In genomic region chr14:100307215-100308111, GRCh38 we compare ENCODE assay signal across 8 cellular contexts. TPM values are rescaled to one million over a fixed set of nuclear protein-coding genes. Genes with fewer than 3 reads are reported as not detected.
DNase-seq lines count a peak whose midpoint lies in the region; ATAC-seq and TF ChIP-seq lines count a peak whose summit lies in the region.

No MANE protein-coding gene starts in this region.

- H3K9me3 ChIP-seq in muscle layer of colon (ENCODE audit: low read length): no peaks in the 10 kb centered on the region

- peaks cover 2% of the 10 kb centered on the region for H3K27me3 Mint-ChIP-seq in activated T-cell treated with anti-CD3 and anti-CD28 coated beads, Interleukin-2, amount 50 U/mL, for 24 hours

- H3K4me1 ChIP-seq in muscle layer of colon (ENCODE audit: insufficient read depth, low read length): peaks cover 12% of the 10 kb centered on the region

- no peaks in the 10 kb centered on the region for H3K36me3 Mint-ChIP-seq in activated T-cell treated with anti-CD3 and anti-CD28 coated beads, Interleukin-2, amount 50 U/mL, for 24 hours (ENCODE audit: low read depth)

- H3K4me1 Mint-ChIP-seq in activated T-cell treated with anti-CD3 and anti-CD28 coated beads, Interleukin-2, amount 50 U/mL, for 24 hours (ENCODE audit: low read depth): peaks cover 26% of the 10 kb centered on the region

- peak in 1 of 56 donors; percentile 3 for TF ChIP-seq CTCF in dorsolateral prefrontal cortex (IDR thresholded peaks at IDR 0.05 in 54 of 56, conservative IDR thresholded peaks at IDR 0.05 in 2 of 56; ENCODE audit: low read depth in 1 of 56, partially characterized antibody in 56 of 56)

- ATAC-seq in HG03097 (IDR thresholded peaks at IDR 0.05; ENCODE audit: low FRiP score, unreplicated experiment): no peak

- peak overlapping the region; percentile 39 for H3K9ac ChIP-seq in muscle layer of colon (ENCODE audit: low read length)

- peak overlapping the region; percentile 72 for H3K4me3 Mint-ChIP-seq in activated T-cell treated with anti-CD3 and anti-CD28 coated beads, Interleukin-2, amount 50 U/mL, for 24 hours

- H3K27me3 ChIP-seq in dorsolateral prefrontal cortex: no peaks in the 10 kb centered on the region
- no peaks in the 10 kb centered on the region for H3K27me3 ChIP-seq in muscle layer of colon (ENCODE audit: control insufficient read depth in 1 of 2, insufficient read depth in 2 of 2, low read length in 2 of 2)

- peak overlapping the region; percentile 44 for H3K27ac Mint-ChIP-seq in activated T-cell treated with anti-CD3 and anti-CD28 coated beads, Interleukin-2, amount 50 U/mL, for 24 hours

- H3K27ac ChIP-seq in dorsolateral prefrontal cortex (peak overlapping the region in 58 of 59 donors; percentile 25 to 98 (median 88)), muscle layer of colon (ENCODE audit: low read depth, low read length) (peak overlapping the region; percentile 6)

- intact Hi-C loops in dorsolateral prefrontal cortex (cut with DNase I): loop anchor here (5.0 kb wide), 2 partner anchors 70 kb away; partner anchors contain the start of genes WDR25 (in 1 of the 2) and YY1 (in 1 of the 2)

- H3K9me3 Mint-ChIP-seq in activated T-cell treated with anti-CD3 and anti-CD28 coated beads, Interleukin-2, amount 50 U/mL, for 24 hours: no peaks in the 10 kb centered on the region

- H3K4me3 ChIP-seq in dorsolateral prefrontal cortex: peak overlapping the region; percentile 66 to 99 (median 93)
- peak overlapping the region; percentile 67 to 77 for H3K4me3 ChIP-seq in muscle layer of colon (ENCODE audit: low read depth in 1 of 2, low read length in 2 of 2)

- no peak for DNase-seq in activated T-cell treated with anti-CD3 and anti-CD28 coated beads, Interleukin-2, amount 50 U/mL, for 24 hours
- no peak for DNase-seq in activated T-cell treated with anti-CD3 and anti-CD28 coated beads, Interleukin-2, amount 50 U/mL, for 48 hours
- DNase-seq in NOMO-1 treated with DMSO at 0.1 percent for 48 hours (lab: John Stamatoyannopoulos, UW; ENCODE audit: unreplicated experiment) (peak; percentile 29), dorsolateral prefrontal cortex (peak in 2 of 10 donors; percentile 28 to 64), activated gamma-delta T cell (lab: John Stamatoyannopoulos, UW) (no peak), NCI-H2029 treated with DMSO at 0.1 percent for 48 hours (lab: John Stamatoyannopoulos, UW) (no peak)

- H3K36me3 ChIP-seq in muscle layer of colon (ENCODE audit: insufficient read depth, low read length): no peaks in the 10 kb centered on the region

RNA-seq across cellular contexts. Expression of gene SLC25A29, which starts 1.2 kb away (rescaled TPM):
- 100 to 1,000 TPM in 65 of 120 experiments, 10 to 100 TPM in 55; 58.8 to 204 (median 102) TPM for total RNA-seq in dorsolateral prefrontal cortex

RNA-seq across cellular contexts. Expression of gene SLC25A47, which starts 15.7 kb away (rescaled TPM):
- total RNA-seq in dorsolateral prefrontal cortex: under 1 TPM in 5 of 120 experiments, not detected in 115; 0.28 to 0.36 (median 0.32) TPM
